ENCODE assay signal across 9 cellular contexts in genomic region chr13:51731759-51732158, GRCh38.
DNase-seq lines count a peak whose midpoint lies in the region; ATAC-seq and TF ChIP-seq lines count a peak whose summit lies in the region.
"Had no signal": no experiment of that assay in that cellular context is flagged by ENCODE, and none has a peak within 500 bp of the region (broad histone marks: within the 10 kb centered on the region; RNA-seq: fewer than 3 reads in every experiment).

No MANE protein-coding gene starts in this region.

- no peak overlapping the region for H3K4me3 ChIP-seq in GM23248
- no peak overlapping the region for H3K4me3 ChIP-seq in adipocyte (ENCODE audit: low read length)
- H3K4me3 ChIP-seq in cardiac muscle cell, result no peak overlapping the region
- H3K4me3 ChIP-seq in skeletal muscle tissue (ENCODE audit: low read length in 3 of 3), result no peak overlapping the region

- H3K27ac ChIP-seq in GM23248 (peak overlapping the region; percentile 100), cardiac muscle cell (no peak overlapping the region), skeletal muscle tissue (ENCODE audit: low read depth, low read length) (peak overlapping the region; percentile 13)

- H3K27me3 ChIP-seq in GM23248 (replicated peaks; ENCODE audit: insufficient read depth), result no peaks in the 10 kb centered on the region
- H3K27me3 ChIP-seq in adipocyte (replicated peaks; ENCODE audit: control insufficient read depth, insufficient read depth, low read length), result no peaks in the 10 kb centered on the region
- H3K27me3 ChIP-seq in cardiac muscle cell, result no peaks in the 10 kb centered on the region
- no peaks in the 10 kb centered on the region for H3K27me3 ChIP-seq in skeletal muscle tissue (ENCODE audit: control insufficient read depth in 3 of 3, insufficient read depth in 3 of 3, low read length in 3 of 3)

- H3F3A ChIP-seq in GM23248 (ENCODE audit: insufficient read depth), result peaks cover 64% of the 10 kb centered on the region

- 49 to 54% methylated on average over 4 of the region's 4 CpGs for WGBS in GM23248 (ENCODE audit: low coverage in 1 of 2, low lambda C conversion rate in 2 of 2, missing lambda C conversion rate in 2 of 2), 2 experiments

- H3K9ac ChIP-seq in GM23248, result peak overlapping the region; percentile 79; the same call in 1 of the 2 replicates
- H3K9ac ChIP-seq in adipocyte (ENCODE audit: low read length), result no peak overlapping the region
- no peak overlapping the region for H3K9ac ChIP-seq in skeletal muscle tissue (ENCODE audit: low read depth in 1 of 3, low read length in 3 of 3)

- peaks cover 51% of the 10 kb centered on the region for H3K79me2 ChIP-seq in GM23248 (ENCODE audit: insufficient read depth)

- DNase-seq in GM23248, result peak; percentile 80
- DNase-seq in adipocyte (ENCODE audit: low read depth), result peak; percentile 75
- peak in 1 of 2 donors; percentile 82 for DNase-seq in cardiac muscle cell (ENCODE audit: low read depth in 1 of 2, low spot score in 1 of 2)
- DNase-seq in DMS114 treated with DMSO at 0.1 percent for 48 hours (lab: John Stamatoyannopoulos, UW; ENCODE audit: unreplicated experiment), result no peak
- DNase-seq in NAMALWA (ENCODE audit: low spot score), result no peak
- DNase-seq: activated CD4-positive, alpha-beta T cell treated with anti-CD3 and anti-CD28 coated beads for 36 hours had no signal

- H2AFZ ChIP-seq in GM23248, result no peak overlapping the region

- TF ChIP-seq CTCF in cardiac muscle cell (IDR thresholded peaks at IDR 0.05; ENCODE audit: low read depth, low read length), result peak; percentile 59

- H3K36me3 ChIP-seq in GM23248 (ENCODE audit: low read depth) (peaks cover 12% of the 10 kb centered on the region; the same call in 1 of the 2 replicates), adipocyte (ENCODE audit: control insufficient read depth, insufficient read depth, low read length, severe bottlenecking) (no peaks in the 10 kb centered on the region), cardiac muscle cell (peaks cover 4% of the 10 kb centered on the region), skeletal muscle tissue (ENCODE audit: control insufficient read depth in 3 of 3, insufficient read depth in 3 of 3, low read length in 3 of 3) (peaks cover 0 to 3% (median 0%) of the 10 kb centered on the region in 3 donors)

- H3K4me2 ChIP-seq in GM23248 (ENCODE audit: unreplicated experiment), result peak overlapping the region; percentile 3

- peaks cover 79% of the 10 kb centered on the region for H3K4me1 ChIP-seq in GM23248 (ENCODE audit: insufficient read depth)
- H3K4me1 ChIP-seq in adipocyte (ENCODE audit: control insufficient read depth, insufficient read depth, low read length), result peaks cover 57% of the 10 kb centered on the region
- H3K4me1 ChIP-seq in cardiac muscle cell (ENCODE audit: low read depth), result no peaks in the 10 kb centered on the region
- peaks cover 7 to 17% (median 14%) of the 10 kb centered on the region in 3 donors for H3K4me1 ChIP-seq in skeletal muscle tissue (ENCODE audit: control insufficient read depth in 3 of 3, insufficient read depth in 3 of 3, low read length in 3 of 3)

- in situ Hi-C loops in GM23248 (cut with MboI), result loop anchor here (10.0 kb wide), 1 partner anchor 287 kb away; no protein-coding TSS in a partner anchor

- ATAC-seq in HG03457 (IDR thresholded peaks at IDR 0.05; ENCODE audit: unreplicated experiment), result no peak
- ATAC-seq in HG03565 (IDR thresholded peaks at IDR 0.05; ENCODE audit: unreplicated experiment), result no peak
- ATAC-seq: activated CD4-positive, alpha-beta T cell treated with anti-CD3 and anti-CD28 coated beads for 36 hours had no signal

- H3K9me2 ChIP-seq in GM23248 (ENCODE audit: insufficient read depth), result no peaks in the 10 kb centered on the region

- no peaks in the 10 kb centered on the region for H4K20me1 ChIP-seq in GM23248 (ENCODE audit: insufficient read depth)

- no peaks in the 10 kb centered on the region for H3K9me3 ChIP-seq in GM23248 (ENCODE audit: low read depth)
- H3K9me3 ChIP-seq in adipocyte (ENCODE audit: control insufficient read depth, low read length), result no peaks in the 10 kb centered on the region
- no peaks in the 10 kb centered on the region for H3K9me3 ChIP-seq in cardiac muscle cell (ENCODE audit: low read depth)
- no peaks in the 10 kb centered on the region for H3K9me3 ChIP-seq in skeletal muscle tissue (ENCODE audit: control insufficient read depth in 3 of 3, low read length in 3 of 3)

Comparison
In these comparisons a context has a peak if more than half of its experiments do, and no peak if none do; other contexts are left out.
1. DNase-seq: peak in GM23248 (single experiment) and adipocyte (single experiment); none in DMS114 treated with DMSO at 0.1 percent for 48 hours (single experiment) and NAMALWA (single experiment).